Comparison of ENCODE assay signal across 10 cellular contexts in the genomic region with DNA sequence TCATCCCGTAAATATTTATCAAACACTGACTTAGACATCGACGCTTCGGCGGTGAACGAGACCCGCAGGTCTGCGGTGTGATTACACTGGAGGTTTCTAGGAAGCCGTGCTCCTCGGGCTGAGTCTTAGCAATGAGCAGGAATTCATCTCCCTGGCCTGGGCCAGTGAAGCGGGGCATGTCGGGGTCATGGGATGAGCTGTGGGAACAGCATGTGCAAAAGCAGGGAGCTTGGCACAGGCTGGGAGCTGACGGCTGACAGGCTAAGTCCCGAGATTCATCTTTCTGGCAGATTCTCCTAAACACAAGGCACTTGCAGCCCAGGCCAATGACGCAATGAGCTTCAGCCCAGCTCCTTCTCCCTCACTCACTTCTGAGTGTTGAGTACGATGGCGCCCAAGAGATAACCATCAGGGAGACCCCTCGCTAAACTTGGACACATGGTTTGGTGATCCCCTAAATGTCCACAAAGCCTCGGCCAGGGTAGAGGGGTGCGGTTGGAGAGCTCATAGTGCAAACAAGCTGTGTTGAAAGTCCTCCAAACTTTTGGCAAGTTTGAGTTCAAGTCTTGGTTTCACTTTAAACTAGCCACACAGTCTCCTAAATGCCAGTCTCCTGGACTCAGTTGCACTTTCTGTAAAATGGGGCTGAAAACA. TPM values are rescaled to one million over a fixed set of nuclear protein-coding genes. Genes with fewer than 3 reads are reported as not detected.
DNase-seq lines count a peak whose midpoint lies in the region; ATAC-seq and TF ChIP-seq lines count a peak whose summit lies in the region.
"Had no signal": no experiment of that assay in that cellular context is flagged by ENCODE, and none has a peak within 500 bp of the region (broad histone marks: within the 10 kb centered on the region; RNA-seq: fewer than 3 reads in every experiment).

No MANE protein-coding gene starts in this region.

- DNase-seq in MV-4-11 (lab: John Stamatoyannopoulos, UW) (peak; percentile 42), epithelial cell of proximal tubule (ENCODE audit: low read depth) (peak; percentile 94), mucosa of descending colon (peak; percentile 59 to 84 (median 68)), transverse colon (peak; percentile 78)
- no peak for DNase-seq in activated CD4-positive, alpha-beta T cell treated with anti-CD3 and anti-CD28 coated beads, Interleukin-2, amount 10 ng/mL, durations not matched to agents 7 days and 5 days
- no peak for DNase-seq in activated naive CD4-positive, alpha-beta T cell treated with anti-CD3 and anti-CD28 coated beads, Interleukin-2, amount 50 U/mL, for 72 hours (ENCODE audit: low spot score in 2 of 2)
- DNase-seq: activated T-cell treated with anti-CD3 and anti-CD28 coated beads, Interleukin-2, amount 50 U/mL, for 4 hours had no signal

- intact Hi-C loops in mucosa of descending colon (cut with DNase I, micrococcal nuclease): no loop called here
- intact Hi-C loops in transverse colon (cut with DNase I; ENCODE audit: low total_unique reads): no loop called here

- H3K27me3 ChIP-seq in transverse colon: no peaks in the 10 kb centered on the region

- in situ Hi-C loops in transverse colon (cut with MboI; ENCODE audit: low pct_ligation_motif_present in 1 of 4, low pct_unique_long_range_greater_than_20kb in 1 of 4, low sequenced_read_pairs in 3 of 4): no loop called here

- H3K36me3 ChIP-seq in mucosa of descending colon (ENCODE audit: low read depth) (no peaks in the 10 kb centered on the region), transverse colon (no peaks in the 10 kb centered on the region)

- H3K27ac Mint-ChIP-seq in activated CD4-positive, alpha-beta T cell treated with anti-CD3 and anti-CD28 coated beads, Interleukin-2, amount 10 ng/mL, durations not matched to agents 7 days and 5 days: no peak overlapping the region
- H3K27ac Mint-ChIP-seq in activated naive CD4-positive, alpha-beta T cell treated with anti-CD3 and anti-CD28 coated beads, Interleukin-2, amount 50 U/mL, for 72 hours: peak overlapping the region in 1 of 2 donors; percentile 12

- H3K36me3 Mint-ChIP-seq in activated CD4-positive, alpha-beta T cell treated with anti-CD3 and anti-CD28 coated beads, Interleukin-2, amount 10 ng/mL, durations not matched to agents 7 days and 5 days (ENCODE audit: low read depth): no peaks in the 10 kb centered on the region
- no peaks in the 10 kb centered on the region for H3K36me3 Mint-ChIP-seq in activated naive CD4-positive, alpha-beta T cell treated with anti-CD3 and anti-CD28 coated beads, Interleukin-2, amount 50 U/mL, for 72 hours

- TF ChIP-seq EP300 in transverse colon (IDR thresholded peaks at IDR 0.05; ENCODE audit: low read depth): peak; percentile 100

- no peaks in the 10 kb centered on the region for H3K9me3 Mint-ChIP-seq in activated CD4-positive, alpha-beta T cell treated with anti-CD3 and anti-CD28 coated beads, Interleukin-2, amount 10 ng/mL, durations not matched to agents 7 days and 5 days
- no peaks in the 10 kb centered on the region for H3K9me3 Mint-ChIP-seq in activated naive CD4-positive, alpha-beta T cell treated with anti-CD3 and anti-CD28 coated beads, Interleukin-2, amount 50 U/mL, for 72 hours
- H3K9me3 Mint-ChIP-seq: activated T-cell treated with anti-CD3 and anti-CD28 coated beads, Interleukin-2, amount 50 U/mL, for 4 hours had no signal

- no peak overlapping the region for H3K4me3 Mint-ChIP-seq in activated CD4-positive, alpha-beta T cell treated with anti-CD3 and anti-CD28 coated beads, Interleukin-2, amount 10 ng/mL, durations not matched to agents 7 days and 5 days
- H3K4me3 Mint-ChIP-seq: activated T-cell treated with anti-CD3 and anti-CD28 coated beads, Interleukin-2, amount 50 U/mL, for 4 hours had no signal

- POLR2A ChIA-PET in activated CD4-positive, alpha-beta T cell treated with anti-CD3 and anti-CD28 coated beads, Interleukin-2, amount 10 ng/mL, durations not matched to agents 7 days and 5 days (lab: Charles Lee): no interaction called here

- peak; percentile 28 for TF ChIP-seq POLR2A in transverse colon (IDR thresholded peaks at IDR 0.05)

- ATAC-seq in mucosa of descending colon (peak; percentile 61), HG02840 (IDR thresholded peaks at IDR 0.05; ENCODE audit: low FRiP score, unreplicated experiment) (no peak), GM18870 (IDR thresholded peaks at IDR 0.05; ENCODE audit: unreplicated experiment) (no peak)
- ATAC-seq in activated naive CD4-positive, alpha-beta T cell treated with anti-CD3 and anti-CD28 coated beads, Interleukin-2, amount 50 U/mL, for 72 hours: no peak
- ATAC-seq: activated T-cell treated with anti-CD3 and anti-CD28 coated beads, Interleukin-2, amount 50 U/mL, for 4 hours; HCT116 had no signal

- H3K4me1 Mint-ChIP-seq in activated CD4-positive, alpha-beta T cell treated with anti-CD3 and anti-CD28 coated beads, Interleukin-2, amount 10 ng/mL, durations not matched to agents 7 days and 5 days: no peaks in the 10 kb centered on the region

- H3K9me3 ChIP-seq in mucosa of descending colon: no peaks in the 10 kb centered on the region
- no peaks in the 10 kb centered on the region for H3K9me3 ChIP-seq in transverse colon

- CTCF ChIA-PET in activated CD4-positive, alpha-beta T cell treated with anti-CD3 and anti-CD28 coated beads, Interleukin-2, amount 10 ng/mL, durations not matched to agents 7 days and 5 days (lab: Charles Lee): no interaction called here

- WGBS in transverse colon (ENCODE audit: low coverage in 1 of 2), 2 donors: 60 to 64% methylated on average over 1 to 20 of the region's 20 CpGs

- TF ChIP-seq CTCF in epithelial cell of proximal tubule (conservative IDR thresholded peaks at IDR 0.05; ENCODE audit: low read depth, low read length) (no peak), mucosa of descending colon (IDR thresholded peaks at IDR 0.05) (no peak), transverse colon (IDR thresholded peaks at IDR 0.05) (no peak)

- H3K27ac ChIP-seq in transverse colon: peak overlapping the region; percentile 83 to 97 (median 92)

- H3K4me1 ChIP-seq in mucosa of descending colon (ENCODE audit: low read depth) (no peaks in the 10 kb centered on the region), transverse colon (peaks cover 43 to 85% (median 68%) of the 10 kb centered on the region in 4 donors)

- peaks cover 2% of the 10 kb centered on the region for H3K27me3 Mint-ChIP-seq in activated CD4-positive, alpha-beta T cell treated with anti-CD3 and anti-CD28 coated beads, Interleukin-2, amount 10 ng/mL, durations not matched to agents 7 days and 5 days

- H3K4me3 ChIP-seq in epithelial cell of proximal tubule (ENCODE audit: low read depth, low read length) (no peak overlapping the region), mucosa of descending colon (no peak overlapping the region), transverse colon (no peak overlapping the region)

RNA-seq across cellular contexts. Expression of a gene that starts 12.8 kb away (rescaled TPM):
- total RNA-seq in epithelial cell of proximal tubule: 5.8 and 13.7 TPM in 2 replicates
- total RNA-seq in mucosa of descending colon: 100 to 1,000 TPM in 1 of 3 donors, 10 to 100 TPM in 2; 10.5 to 114 (median 38.7) TPM
- total RNA-seq in transverse colon: 100 to 1,000 TPM in 1 of 4 donors, 10 to 100 TPM in 3; 53.4 to 326 (median 71.0) TPM
- total RNA-seq in activated CD4-positive, alpha-beta T cell treated with anti-CD3 and anti-CD28 coated beads, Interleukin-2, amount 10 ng/mL, durations not matched to agents 7 days and 5 days: under 1 TPM; 0.25 to 0.27 TPM
- under 1 TPM; 0.07 to 0.08 TPM for total RNA-seq in activated naive CD4-positive, alpha-beta T cell treated with anti-CD3 and anti-CD28 coated beads, Interleukin-2, amount 50 U/mL, for 72 hours

Comparison
In these comparisons a context has a peak if more than half of its experiments do, and no peak if none do; other contexts are left out.
1. DNase-seq: peak in MV-4-11 (single experiment), epithelial cell of proximal tubule (single experiment), mucosa of descending colon (3 of 3) and transverse colon (single experiment); none in activated CD4-positive, alpha-beta T cell treated with anti-CD3 and anti-CD28 coated beads, Interleukin-2, amount 10 ng/mL, durations not matched to agents 7 days and 5 days (single experiment) and activated naive CD4-positive, alpha-beta T cell treated with anti-CD3 and anti-CD28 coated beads, Interleukin-2, amount 50 U/mL, for 72 hours (0 of 2).